ENCODE assay signal across 17 cellular contexts in the genomic region with DNA sequence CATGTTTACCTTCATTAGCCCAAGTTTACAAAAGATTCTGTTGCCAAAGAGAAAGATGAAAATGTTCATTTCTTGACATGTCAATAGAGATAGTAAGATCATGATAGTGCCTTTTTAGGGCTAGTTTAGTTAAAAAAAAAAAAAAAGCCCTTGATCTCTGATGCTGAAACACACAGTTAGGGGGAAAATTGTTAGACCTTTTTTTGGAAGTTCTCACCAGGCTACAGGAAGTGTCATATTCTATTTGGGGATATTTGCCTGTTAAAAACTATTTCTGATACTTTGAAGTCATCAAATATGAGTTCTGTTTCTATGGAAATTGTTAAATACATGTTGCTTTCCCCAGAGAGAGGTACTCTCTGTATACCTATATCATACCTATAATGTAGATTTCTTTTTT. TPM values are rescaled to one million over a fixed set of nuclear protein-coding genes. Genes with fewer than 3 reads are reported as not detected.
DNase-seq lines count a peak whose midpoint lies in the region; ATAC-seq, FAIRE-seq and TF ChIP-seq lines count a peak whose summit lies in the region.
"Had no signal": no experiment of that assay in that cellular context is flagged by ENCODE, and none has a peak within 500 bp of the region (broad histone marks: within the 10 kb centered on the region; RNA-seq: fewer than 3 reads in every experiment).

No MANE protein-coding gene starts in this region.

- H4K91ac ChIP-seq in H9 (ENCODE audit: insufficient read length, low read depth, low read length), result no peak overlapping the region

- no peak overlapping the region for H3K23ac ChIP-seq in H9 (ENCODE audit: insufficient read length, low read depth, low read length)

- no peaks in the 10 kb centered on the region for H4K20me1 ChIP-seq in BLaER1 treated with 17β-estradiol and CSF1 and Interleukin-3, amounts not matched to agents 10 nM and 100 nM
- H4K20me1 ChIP-seq in H9 (ENCODE audit: control insufficient read depth, insufficient read depth, insufficient read length) (no peaks in the 10 kb centered on the region), GM12878 (ENCODE audit: control insufficient read depth, insufficient read depth) (no peaks in the 10 kb centered on the region), hepatocyte (ENCODE audit: insufficient read depth, poor library complexity, severe bottlenecking) (no peaks in the 10 kb centered on the region)

- no peak overlapping the region for H3K14ac ChIP-seq in H9 (ENCODE audit: insufficient read depth, low read length)

- peak overlapping the region in 2 of 3 experiments; percentile 9 to 47; a peak in 3 of 7 replicates for H3K27ac Mint-ChIP-seq in H9

- RAD21 ChIA-PET in GM12878 (lab: Charles Lee; ENCODE audit: unreplicated experiment), result interaction anchor here (0.8 to 3.5 kb wide), 3 partner anchors 11 to 18 kb away, joined by 3 to 25 read pairs (median 3); no protein-coding TSS in a partner anchor

- H3K9me2 ChIP-seq in hepatocyte (replicated peaks; ENCODE audit: insufficient read depth), result no peaks in the 10 kb centered on the region

- H3K9ac ChIP-seq in BLaER1 treated with 17β-estradiol and CSF1 and Interleukin-3, amounts not matched to agents 10 nM and 100 nM, result peak overlapping the region in 4 of 11 experiments; percentile 26 to 50 (median 34); a peak in 5 of 22 replicates
- H3K9ac ChIP-seq in H9 (ENCODE audit: extremely low read depth, insufficient read length, low read length) (no peak overlapping the region), GM12878 (ENCODE audit: control insufficient read depth, insufficient read depth, low read length) (no peak overlapping the region; the same call in 1 of the 2 replicates)

- peak overlapping the region; percentile 9 to 85 (median 55); a peak in 20 of 22 replicates for H3K4me2 ChIP-seq in BLaER1 treated with 17β-estradiol and CSF1 and Interleukin-3, amounts not matched to agents 10 nM and 100 nM
- H3K4me2 ChIP-seq in H9 (ENCODE audit: insufficient read depth, insufficient read length, low read length) (no peak overlapping the region), GM12878 (ENCODE audit: control insufficient read depth, insufficient read depth) (0 out of 2 replicates have a peak overlapping the region, but pooled peaks have one; percentile 4), hepatocyte (no peak overlapping the region)
- H3K4me2 ChIP-seq: A549 had no signal

- no peaks in the 10 kb centered on the region for H3K79me1 ChIP-seq in H9 (ENCODE audit: insufficient read depth, low read depth, low read length, poor library complexity, severe bottlenecking)

- DNase-seq in H9 (no peak), GM12878 (ENCODE audit: low read depth, low spot score) (no peak), HAP-1 (ENCODE audit: low spot score in 2 of 2) (no peak), hepatocyte (ENCODE audit: low spot score) (no peak)
- DNase-seq: Caco-2, KG1, NCI-H1048, NCI-H146, NCI-H2081 treated with DMSO at 0.1 percent for 48 hours, NCI-H510A, NCI-H774 had no signal

- peaks cover 0 to 3% of the 10 kb centered on the region in 2 experiments; a peak in 1 of 5 replicates for H3K9me3 Mint-ChIP-seq in H9

- TF ChIP-seq RAD21 in GM12878 (IDR thresholded peaks at IDR 0.05; ENCODE audit: insufficient read depth, low read depth, low read length), result peak; percentile 10; the same call in 1 of the 2 replicates

- H3K56ac ChIP-seq in H9 (ENCODE audit: insufficient read length, low read depth, low read length), result no peak overlapping the region

- peaks cover 12 to 54% (median 46%) of the 10 kb centered on the region in 11 experiments for H3K9me3 ChIP-seq in BLaER1 treated with 17β-estradiol and CSF1 and Interleukin-3, amounts not matched to agents 10 nM and 100 nM (replicated peaks in 1 of 11)
- H3K9me3 ChIP-seq in H9 (ENCODE audit: control insufficient read depth, low read depth, low read length) (no peaks in the 10 kb centered on the region), GM12878 (replicated peaks; ENCODE audit: control insufficient read depth, insufficient read depth, low read length) (peaks cover 6% of the 10 kb centered on the region; the same call in 2 of the 3 replicates), HAP-1 (no peaks in the 10 kb centered on the region), hepatocyte (ENCODE audit: low read depth) (no peaks in the 10 kb centered on the region)
- H3K9me3 ChIP-seq: A549, Caco-2 had no signal

- H2AFZ ChIP-seq in H9 (ENCODE audit: low read length) (no peak overlapping the region), GM12878 (ENCODE audit: control insufficient read depth, low read depth, low read length) (no peak overlapping the region), hepatocyte (no peak overlapping the region)

- H3K4ac ChIP-seq in H9 (ENCODE audit: low read depth, low read length), result no peak overlapping the region

- FAIRE-seq in GM12878 (lab: Jason Lieb, UNC), result no peak
- FAIRE-seq: A549 had no signal

- peaks cover 31 to 47% of the 10 kb centered on the region in 2 experiments for H3K4me1 Mint-ChIP-seq in H9

- H3K27ac ChIP-seq in BLaER1 treated with 17β-estradiol and CSF1 and Interleukin-3, amounts not matched to agents 10 nM and 100 nM, result peak overlapping the region in 6 of 11 experiments; percentile 17 to 44 (median 38); a peak in 8 of 22 replicates
- no peak overlapping the region for H3K27ac ChIP-seq in H9 (ENCODE audit: insufficient read length, low read depth, low read length)
- H3K27ac ChIP-seq in GM12878 (ENCODE audit: control insufficient read depth, insufficient read depth), result 0 out of 2 replicates have a peak overlapping the region, but pooled peaks have one; percentile 2
- H3K27ac ChIP-seq in hepatocyte, result no peak overlapping the region
- H3K27ac ChIP-seq: A549, C4-2B had no signal

- intact Hi-C loops in GM12878 (cut with micrococcal nuclease; ENCODE audit: unreplicated experiment), result no loop called here

- no TSS peak for BruUV-seq in GM12878 (replicated peaks; lab: Mats Ljungman, UMichigan)

- in situ Hi-C loops in GM12878 (cut with MboI) (loop anchor here (10.0 to 25.0 kb wide), 3 partner anchors 394 to 1668 kb away; a partner anchor contains a TSS), HAP-1 (cut with MboI; ENCODE audit: low sequenced_read_pairs) (no loop called here)

- H3K27me3 ChIP-seq in BLaER1 treated with 17β-estradiol and CSF1 and Interleukin-3, amounts not matched to agents 10 nM and 100 nM, result no peaks in the 10 kb centered on the region
- H3K27me3 ChIP-seq in H9 (ENCODE audit: insufficient read depth, low read length), result no peaks in the 10 kb centered on the region
- H3K27me3 ChIP-seq in GM12878 (replicated peaks in 1 of 2; ENCODE audit: control insufficient read depth in 2 of 2, insufficient read depth in 2 of 2, low read length in 1 of 2), result no peaks in the 10 kb centered on the region
- no peaks in the 10 kb centered on the region for H3K27me3 ChIP-seq in HAP-1 (ENCODE audit: low read depth)
- no peaks in the 10 kb centered on the region for H3K27me3 ChIP-seq in hepatocyte

- no peak overlapping the region for H2BK15ac ChIP-seq in H9 (ENCODE audit: low read depth, low read length)

- peak in 1 of 2 experiments; percentile 62; a peak in 2 of 4 replicates for TF ChIP-seq EP300 in GM12878 (IDR thresholded peaks at IDR 0.05; ENCODE audit: borderline replicate concordance in 1 of 2, control insufficient read depth in 1 of 2, low read depth in 2 of 2, low read length in 2 of 2)

- no peak overlapping the region for H3T11ph ChIP-seq in H9 (ENCODE audit: low read length)

- POLR2A ChIA-PET in GM12878 (lab: Charles Lee), result interaction anchor here (0.6 to 2.3 kb wide), 6 partner anchors 10 to 1971 kb away, joined by 3 to 15 read pairs (median 3); a partner anchor contains a TSS

- no peak overlapping the region for H4K8ac ChIP-seq in H9 (replicated peaks; ENCODE audit: insufficient read length, low read depth, low read length)

- no peaks in the 10 kb centered on the region for H3K23me2 ChIP-seq in H9 (ENCODE audit: insufficient read length, low read depth, low read length, poor library complexity, severe bottlenecking)

- SMC1A ChIA-PET in GM12878 (lab: Charles Lee; ENCODE audit: uncharacterized antibody, unreplicated experiment), result interaction anchor here (0.7 to 6.2 kb wide), 7 partner anchors 11 to 57 kb away, joined by 3 to 61 read pairs (median 4); a partner anchor contains a TSS

- H2BK120ac ChIP-seq in H9 (ENCODE audit: low read depth, low read length, poor library complexity, severe bottlenecking), result no peak overlapping the region

- H3K36me3 Mint-ChIP-seq in H9 (ENCODE audit: insufficient read depth in 1 of 3, low read depth in 3 of 3), result peaks cover 31 to 36% (median 32%) of the 10 kb centered on the region in 3 experiments

- peak; percentile 17 for ATAC-seq in GM12878
- no peak for ATAC-seq in GM18511 (IDR thresholded peaks at IDR 0.05; ENCODE audit: unreplicated experiment)
- ATAC-seq in GM21723 (IDR thresholded peaks at IDR 0.05; ENCODE audit: unreplicated experiment), result no peak
- ATAC-seq: A549 had no signal

- H3K4me1 ChIP-seq in BLaER1 treated with 17β-estradiol and CSF1 and Interleukin-3, amounts not matched to agents 10 nM and 100 nM, result peaks cover 19 to 70% (median 46%) of the 10 kb centered on the region in 10 experiments
- H3K4me1 ChIP-seq in H9 (ENCODE audit: insufficient read depth, low read length), result no peaks in the 10 kb centered on the region; the same call in 1 of the 2 replicates
- peaks cover 11% of the 10 kb centered on the region for H3K4me1 ChIP-seq in GM12878 (ENCODE audit: control insufficient read depth, insufficient read depth, low read length)
- H3K4me1 ChIP-seq in HAP-1, result peaks cover under 1% of the 10 kb centered on the region; the same call in 1 of the 2 replicates
- H3K4me1 ChIP-seq in hepatocyte (ENCODE audit: insufficient read depth), result no peaks in the 10 kb centered on the region
- H3K4me1 ChIP-seq: A549, Caco-2 had no signal

- H4K5ac ChIP-seq in H9 (ENCODE audit: insufficient read length, low read depth, low read length), result no peak overlapping the region

- peak overlapping the region in 3 of 10 experiments; percentile 22 to 34 (median 24); a peak in 4 of 20 replicates for H3K4me3 ChIP-seq in BLaER1 treated with 17β-estradiol and CSF1 and Interleukin-3, amounts not matched to agents 10 nM and 100 nM
- H3K4me3 ChIP-seq in GM08714 (ENCODE audit: low read length) (peak overlapping the region; percentile 59; the same call in 1 of the 2 replicates), GM12878 (no peak overlapping the region), HAP-1 (no peak overlapping the region), hepatocyte (no peak overlapping the region)
- H3K4me3 ChIP-seq: A549 had no signal

- H3K79me2 ChIP-seq in H9 (ENCODE audit: insufficient read depth, low read length) (peaks cover 5% of the 10 kb centered on the region; the same call in 1 of the 2 replicates), GM12878 (ENCODE audit: control insufficient read depth, insufficient read depth, low read length) (peaks cover 12% of the 10 kb centered on the region), hepatocyte (peaks cover 5% of the 10 kb centered on the region)

- no peak overlapping the region for H3K18ac ChIP-seq in H9 (ENCODE audit: insufficient read length, low read depth, low read length)

- TF ChIP-seq CTCF in H9 (conservative IDR thresholded peaks at IDR 0.05) (no peak), GM12878 (IDR thresholded peaks at IDR 0.05 in 2 of 3, conservative IDR thresholded peaks at IDR 0.05 in 1 of 3; ENCODE audit: control insufficient read depth in 2 of 3, extremely low read depth in 1 of 3, insufficient read depth in 1 of 3, low read depth in 3 of 3, low read length in 3 of 3) (no peak), hepatocyte (IDR thresholded peaks at IDR 0.05; ENCODE audit: poor library complexity) (no peak)

- H3K27me3 Mint-ChIP-seq in H9 (ENCODE audit: low read depth), result no peaks in the 10 kb centered on the region

- H3K4me3 Mint-ChIP-seq in H9, result no peak overlapping the region

- CTCF ChIA-PET in GM12878 (lab: Yijun Ruan, JAX), result interaction anchor here (0.7 to 2.2 kb wide), 4 partner anchors 10 to 126 kb away, joined by 3 to 8 read pairs (median 5); no protein-coding TSS in a partner anchor

- peaks cover 12 to 41% (median 39%) of the 10 kb centered on the region in 11 experiments; a peak in 21 of 22 replicates for H3K36me3 ChIP-seq in BLaER1 treated with 17β-estradiol and CSF1 and Interleukin-3, amounts not matched to agents 10 nM and 100 nM
- H3K36me3 ChIP-seq in GM12878 (ENCODE audit: control insufficient read depth in 2 of 2, insufficient read depth in 2 of 2, low read length in 1 of 2) (0 out of 4 replicates have a peak, but pooled peaks cover 0 to 8% of the 10 kb centered on the region in 2 experiments), HAP-1 (replicated peaks) (peaks cover 2% of the 10 kb centered on the region), hepatocyte (replicated peaks; ENCODE audit: insufficient read depth, low read depth) (no peaks in the 10 kb centered on the region)

- H2BK20ac ChIP-seq in H9 (ENCODE audit: low read depth, low read length, poor library complexity, severe bottlenecking), result no peak overlapping the region

- TF ChIP-seq POLR2A in GM12878 (IDR thresholded peaks at IDR 0.05; ENCODE audit: low read depth, low read length), result no peak

- H2BK12ac ChIP-seq in H9 (ENCODE audit: insufficient read length, low read depth, low read length), result no peak overlapping the region

- H2BK5ac ChIP-seq in H9 (ENCODE audit: insufficient read length, low read length), result no peak overlapping the region

- H2AK5ac ChIP-seq in H9 (ENCODE audit: insufficient read length, low read length), result no peak overlapping the region

RNA-seq across cellular contexts. Expression of a gene that starts 21.6 kb away (rescaled TPM):
- total RNA-seq in H9 (2021) (23.2 and 23.4 TPM in 2 replicates), GM12878 (2014; rRNA removed) (72.5 and 88.7 TPM in 2 replicates), GM12878 (2014; rRNA removed; fragmentation: Illumina TruSeq; extraction: Trizol) (85.2 and 86.5 TPM in 2 replicates), GM12878 (2021) (57.3 and 58.5 TPM in 2 replicates), hepatocyte (19.5 and 22.7 TPM in 2 replicates)
- total RNA-seq in GM12878 (2013; cell fraction: nucleolus; rRNA removed), result 77.0 and 94.9 TPM in 2 replicates
- 23.5 TPM for polyA plus RNA-seq in GM12878 (2011; ENCODE audit: low read depth)
- polyA plus RNA-seq in GM12878 (2011; rRNA removed) (140 and 174 TPM in 2 replicates), GM12878 (2014; fragmentation: Illumina TruSeq; extraction: Trizol) (98.4 and 167 TPM in 2 replicates), GM12878 (2014; fragmentation: Nextera tagmentation; extraction: Ambion mirVana) (10 to 100 TPM; 26.8 to 35.1 TPM), GM12878 (2014; rRNA removed) (45.1 and 56.6 TPM in 2 replicates), GM12878 (2016; fragmentation: Nextera tagmentation; extraction: Ambion mirVana) (10 to 100 TPM; 11.9 to 12.3 TPM), hepatocyte (6.0 and 11.3 TPM in 2 replicates)
- polyA plus RNA-seq in GM12878 (2011; cell fraction: cytosol; rRNA removed), result 64.7 and 76.5 TPM in 2 replicates
- 54.6 and 60.5 TPM in 2 replicates for polyA plus RNA-seq in GM12878 (2011; cell fraction: nucleus; rRNA removed)
- 24.1 and 36.5 TPM in 2 replicates for polyA plus RNA-seq in GM12878 (2012)
- 107 and 169 TPM in 2 replicates for polyA minus RNA-seq in GM12878 (2011; rRNA and poly(A)+ RNA removed)
- polyA minus RNA-seq in GM12878 (2011; cell fraction: cytosol; rRNA and poly(A)+ RNA removed), result 31.7 and 34.1 TPM in 2 replicates
- 85.0 and 121 TPM in 2 replicates for polyA minus RNA-seq in GM12878 (2011; cell fraction: nucleus; rRNA and poly(A)+ RNA removed)

Comparison
In these comparisons a context has a peak if more than half of its experiments do, and no peak if none do; other contexts are left out.
1. H3K27ac ChIP-seq: peak in BLaER1 treated with 17β-estradiol and CSF1 and Interleukin-3, amounts not matched to agents 10 nM and 100 nM (6 of 11) and GM12878 (single experiment); none in H9 (single experiment) and hepatocyte (single experiment).
2. H3K4me2 ChIP-seq: peak in BLaER1 treated with 17β-estradiol and CSF1 and Interleukin-3, amounts not matched to agents 10 nM and 100 nM (11 of 11) and GM12878 (single experiment); none in H9 (single experiment) and hepatocyte (single experiment).